ENCODE assay signal across 9 cellular contexts in the genomic region with DNA sequence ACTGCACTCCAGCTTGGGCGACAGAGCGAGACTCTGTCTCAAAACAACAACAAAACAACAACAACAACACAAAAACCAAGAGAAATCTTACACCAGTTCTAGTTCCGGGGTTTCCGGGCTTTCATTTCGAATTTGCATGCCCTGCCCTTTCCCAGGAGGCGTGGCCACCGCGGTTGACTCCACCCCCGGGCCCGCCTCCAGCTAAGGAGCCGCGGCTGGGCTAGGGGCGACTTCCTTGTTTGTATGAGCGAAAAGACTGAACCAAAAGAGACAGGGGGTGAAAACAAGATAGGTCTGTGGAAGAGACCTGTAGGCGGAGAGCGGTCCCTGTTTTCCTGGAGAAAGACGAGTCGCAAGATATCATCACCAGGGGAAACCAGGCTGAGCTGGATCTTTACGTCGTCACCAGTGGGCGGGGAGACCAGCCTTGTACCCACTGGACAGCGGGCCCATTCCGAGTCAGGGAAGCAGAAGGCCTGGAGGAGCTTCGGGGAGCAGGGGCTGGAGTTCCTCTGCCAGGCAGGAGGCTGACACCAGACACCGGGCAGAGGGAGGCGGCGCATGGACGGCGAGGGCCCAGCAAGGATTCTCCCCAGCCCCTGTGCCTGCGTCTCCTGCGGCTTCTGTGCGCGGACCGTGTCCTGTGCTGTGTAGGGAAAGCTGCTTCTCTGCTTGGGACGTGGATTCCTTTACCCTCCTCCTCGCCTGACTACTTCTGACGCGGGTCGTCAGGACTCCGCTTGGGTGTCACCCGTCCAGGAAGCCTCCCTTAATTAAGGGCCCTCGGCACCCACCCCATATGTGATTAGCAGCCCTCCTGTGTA.
A peak's percentile ranks its signal among the peaks of the same experiment; 100 is the strongest.
DNase-seq lines count a peak whose midpoint lies in the region; ATAC-seq and FAIRE-seq lines count a peak whose summit lies in the region.
"Had no signal": no experiment of that assay in that cellular context is flagged by ENCODE, and none has a peak within 500 bp of the region (broad histone marks: within the 10 kb centered on the region; RNA-seq: fewer than 3 reads in every experiment).

No MANE protein-coding gene starts in this region.

- DNase-seq in NCI-H510A treated with DMSO at 0.1 percent for 48 hours (lab: John Stamatoyannopoulos, UW) (peak; percentile 44), NCI-H510A (lab: John Stamatoyannopoulos, UW) (no peak), NCI-H2227 treated with DMSO at 0.1 percent for 48 hours (lab: John Stamatoyannopoulos, UW) (peak; percentile 91), caudate nucleus (lab: John Stamatoyannopoulos, UW) (peak; percentile 47 to 98 (median 86))
- peak; percentile 68 to 86 (median 77) for DNase-seq in activated CD4-positive, CD25-positive, alpha-beta regulatory T cell (lab: John Stamatoyannopoulos, UW)
- DNase-seq in stimulated activated CD4-positive, alpha-beta T cell treated with anti-CD3 and anti-CD28 coated beads, Interleukin-12 subunit alpha, Interleukin-12 subunit beta, amount 100 ng/mL, for 24 hours (ENCODE audit: low read depth in 2 of 2) = peak; percentile 71 to 85

- FAIRE-seq in islet of Langerhans (lab: Jason Lieb, UNC) = peak; percentile 30
- FAIRE-seq: A204.1 had no signal

- ATAC-seq in HG03139 (IDR thresholded peaks at IDR 0.05; ENCODE audit: unreplicated experiment) = peak; percentile 61

- peak overlapping the region; percentile 93 for H3K27ac ChIP-seq in caudate nucleus (ENCODE audit: low read depth, low read length)
